ENCODE assay signal across 21 cellular contexts in genomic region chr22:44572414-44573207, GRCh38.
A peak's percentile ranks its signal among the peaks of the same experiment; 100 is the strongest.
DNase-seq lines count a peak whose midpoint lies in the region; ATAC-seq and TF ChIP-seq lines count a peak whose summit lies in the region.
"Had no signal": no experiment of that assay in that cellular context is flagged by ENCODE, and none has a peak within 500 bp of the region (broad histone marks: within the 10 kb centered on the region; RNA-seq: fewer than 3 reads in every experiment).

No MANE protein-coding gene starts in this region.

- peaks cover 8% of the 10 kb centered on the region for H3K4me1 Mint-ChIP-seq in activated naive CD8-positive, alpha-beta T cell treated with anti-CD3 and anti-CD28 coated beads, Interleukin-2, amount 10 ng/mL, durations not matched to agents 7 days and 5 days
- no peaks in the 10 kb centered on the region for H3K4me1 Mint-ChIP-seq in activated naive CD8-positive, alpha-beta T cell treated with anti-CD3 and anti-CD28 coated beads, Interleukin-2, amount 50 U/mL, for 24 hours
- no peaks in the 10 kb centered on the region for H3K4me1 Mint-ChIP-seq in activated CD8-positive, alpha-beta memory T cell treated with anti-CD3 and anti-CD28 coated beads, Interleukin-2, amount 10 ng/mL, durations not matched to agents 7 days and 5 days
- H3K4me1 Mint-ChIP-seq in neural progenitor cell: peaks cover 14% of the 10 kb centered on the region
- H3K4me1 Mint-ChIP-seq in naive thymus-derived CD8-positive, alpha-beta T cell: peaks cover 0 to 6% (median 0%) of the 10 kb centered on the region in 4 donors
- H3K4me1 Mint-ChIP-seq: activated CD4-positive, alpha-beta T cell treated with anti-CD3 and anti-CD28 coated beads, Interleukin-2, amount 10 ng/mL, durations not matched to agents 7 days and 5 days; WTC11 had no signal

- no peaks in the 10 kb centered on the region for H3K4me1 ChIP-seq in neural progenitor cell

- no peaks in the 10 kb centered on the region for H4K20me1 ChIP-seq in neural progenitor cell (ENCODE audit: low read depth)

- no peak overlapping the region for H2AFZ ChIP-seq in neural progenitor cell (replicated peaks)

- H3K4me2 ChIP-seq in neural progenitor cell: no peak overlapping the region

- H3K36me3 ChIP-seq in neural progenitor cell (no peaks in the 10 kb centered on the region), brain microvascular endothelial cell (replicated peaks) (no peaks in the 10 kb centered on the region)
- H3K36me3 ChIP-seq: right atrium auricular region had no signal

- peak; percentile 17 for DNase-seq in activated naive CD8-positive, alpha-beta T cell treated with anti-CD3 and anti-CD28 coated beads, Interleukin-2, amount 10 ng/mL, durations not matched to agents 7 days and 5 days
- DNase-seq in activated naive CD8-positive, alpha-beta T cell treated with anti-CD3 and anti-CD28 coated beads, Interleukin-2, amount 50 U/mL, for 24 hours: no peak
- peak; percentile 30 for DNase-seq in activated CD8-positive, alpha-beta memory T cell treated with anti-CD3 and anti-CD28 coated beads, Interleukin-2, amount 10 ng/mL, durations not matched to agents 7 days and 5 days
- DNase-seq in neural progenitor cell (ENCODE audit: low spot score): no peak
- peak; percentile 32 for DNase-seq in ureter (ENCODE audit: low spot score)
- no peak for DNase-seq in naive thymus-derived CD8-positive, alpha-beta T cell
- no peak for DNase-seq in brain microvascular endothelial cell
- no peak for DNase-seq in T-helper 9 cell
- DNase-seq: activated CD4-positive, alpha-beta T cell treated with anti-CD3 and anti-CD28 coated beads, Interleukin-2, amount 10 ng/mL, durations not matched to agents 7 days and 5 days; activated gamma-delta T cell treated with Interleukin-2 at 50 U/mL for 16 hours; body of pancreas; NCI-H2029; PC-3; SHP77 treated with DMSO at 0.1 percent for 48 hours; stimulated activated CD4-positive, alpha-beta T cell treated with anti-CD3 and anti-CD28 coated beads, Interleukin-12 subunit alpha, Interleukin-12 subunit beta, amount 100 ng/mL, for 4 hours; stimulated activated CD4-positive, alpha-beta T cell treated with anti-CD3 and anti-CD28 coated beads, Interleukin-4, amount 100 ng/mL, for 1 hour; T1000 had no signal

- H3K9me3 ChIP-seq in neural progenitor cell (ENCODE audit: low read depth): no peaks in the 10 kb centered on the region
- H3K9me3 ChIP-seq: body of pancreas had no signal

- no peak overlapping the region for H3K9ac ChIP-seq in neural progenitor cell

- in situ Hi-C loops in brain microvascular endothelial cell (cut with HindIII; ENCODE audit: low pct_ligation_motif_present, low sequenced_read_pairs): no loop called here

- peaks cover 14% of the 10 kb centered on the region for H3K27me3 Mint-ChIP-seq in activated naive CD8-positive, alpha-beta T cell treated with anti-CD3 and anti-CD28 coated beads, Interleukin-2, amount 10 ng/mL, durations not matched to agents 7 days and 5 days
- H3K27me3 Mint-ChIP-seq in activated naive CD8-positive, alpha-beta T cell treated with anti-CD3 and anti-CD28 coated beads, Interleukin-2, amount 50 U/mL, for 24 hours: peaks cover 13% of the 10 kb centered on the region
- H3K27me3 Mint-ChIP-seq in activated CD8-positive, alpha-beta memory T cell treated with anti-CD3 and anti-CD28 coated beads, Interleukin-2, amount 10 ng/mL, durations not matched to agents 7 days and 5 days: peaks cover 17% of the 10 kb centered on the region
- peaks cover 6% of the 10 kb centered on the region for H3K27me3 Mint-ChIP-seq in neural progenitor cell (ENCODE audit: insufficient read depth, low read depth)
- peaks cover 7 to 28% (median 10%) of the 10 kb centered on the region in 5 donors for H3K27me3 Mint-ChIP-seq in naive thymus-derived CD8-positive, alpha-beta T cell
- H3K27me3 Mint-ChIP-seq: activated CD4-positive, alpha-beta T cell treated with anti-CD3 and anti-CD28 coated beads, Interleukin-2, amount 10 ng/mL, durations not matched to agents 7 days and 5 days had no signal

- no peaks in the 10 kb centered on the region for H3K36me3 Mint-ChIP-seq in activated naive CD8-positive, alpha-beta T cell treated with anti-CD3 and anti-CD28 coated beads, Interleukin-2, amount 10 ng/mL, durations not matched to agents 7 days and 5 days
- no peaks in the 10 kb centered on the region for H3K36me3 Mint-ChIP-seq in activated naive CD8-positive, alpha-beta T cell treated with anti-CD3 and anti-CD28 coated beads, Interleukin-2, amount 50 U/mL, for 24 hours (ENCODE audit: low read depth)
- no peaks in the 10 kb centered on the region for H3K36me3 Mint-ChIP-seq in activated CD8-positive, alpha-beta memory T cell treated with anti-CD3 and anti-CD28 coated beads, Interleukin-2, amount 10 ng/mL, durations not matched to agents 7 days and 5 days
- no peaks in the 10 kb centered on the region for H3K36me3 Mint-ChIP-seq in neural progenitor cell
- H3K36me3 Mint-ChIP-seq in naive thymus-derived CD8-positive, alpha-beta T cell: no peaks in the 10 kb centered on the region
- H3K36me3 Mint-ChIP-seq: stimulated activated effector memory CD8-positive, alpha-beta T cell treated with anti-CD3 and anti-CD28 coated beads, Interleukin-12 subunit alpha, Interleukin-12 subunit beta, amount 100 ng/mL, for 72 hours had no signal

- H3K4me3 ChIP-seq in neural progenitor cell (no peak overlapping the region), brain microvascular endothelial cell (ENCODE audit: low read depth, low read length) (no peak overlapping the region)
- H3K4me3 ChIP-seq: body of pancreas, right atrium auricular region had no signal

- no peak for ATAC-seq in activated naive CD8-positive, alpha-beta T cell treated with anti-CD3 and anti-CD28 coated beads, Interleukin-2, amount 10 ng/mL, durations not matched to agents 7 days and 5 days (ENCODE audit: low read depth)
- no peak for ATAC-seq in activated naive CD8-positive, alpha-beta T cell treated with anti-CD3 and anti-CD28 coated beads, Interleukin-2, amount 50 U/mL, for 24 hours
- no peak for ATAC-seq in activated CD8-positive, alpha-beta memory T cell treated with anti-CD3 and anti-CD28 coated beads, Interleukin-2, amount 10 ng/mL, durations not matched to agents 7 days and 5 days
- ATAC-seq in naive thymus-derived CD8-positive, alpha-beta T cell: no peak
- ATAC-seq: body of pancreas; PC-3; stimulated activated effector memory CD8-positive, alpha-beta T cell treated with anti-CD3 and anti-CD28 coated beads, Interleukin-12 subunit alpha, Interleukin-12 subunit beta, amount 100 ng/mL, for 72 hours; WTC11 had no signal

- no peak overlapping the region for H3K4me3 Mint-ChIP-seq in activated naive CD8-positive, alpha-beta T cell treated with anti-CD3 and anti-CD28 coated beads, Interleukin-2, amount 10 ng/mL, durations not matched to agents 7 days and 5 days
- no peak overlapping the region for H3K4me3 Mint-ChIP-seq in activated naive CD8-positive, alpha-beta T cell treated with anti-CD3 and anti-CD28 coated beads, Interleukin-2, amount 50 U/mL, for 24 hours
- no peak overlapping the region for H3K4me3 Mint-ChIP-seq in activated CD8-positive, alpha-beta memory T cell treated with anti-CD3 and anti-CD28 coated beads, Interleukin-2, amount 10 ng/mL, durations not matched to agents 7 days and 5 days
- no peak overlapping the region for H3K4me3 Mint-ChIP-seq in neural progenitor cell
- H3K4me3 Mint-ChIP-seq in naive thymus-derived CD8-positive, alpha-beta T cell: peak overlapping the region in 1 of 10 donors; percentile 6
- H3K4me3 Mint-ChIP-seq: activated CD4-positive, alpha-beta T cell treated with anti-CD3 and anti-CD28 coated beads, Interleukin-2, amount 10 ng/mL, durations not matched to agents 7 days and 5 days; nephron; stimulated activated effector memory CD8-positive, alpha-beta T cell treated with anti-CD3 and anti-CD28 coated beads, Interleukin-12 subunit alpha, Interleukin-12 subunit beta, amount 100 ng/mL, for 72 hours; WTC11 had no signal

- H3K27ac ChIP-seq in neural progenitor cell (no peak overlapping the region), brain microvascular endothelial cell (no peak overlapping the region)
- H3K27ac ChIP-seq: body of pancreas, right atrium auricular region had no signal

- POLR2A ChIA-PET in activated naive CD8-positive, alpha-beta T cell treated with anti-CD3 and anti-CD28 coated beads, Interleukin-2, amount 10 ng/mL, durations not matched to agents 7 days and 5 days (lab: Charles Lee): no interaction called here
- POLR2A ChIA-PET in naive thymus-derived CD8-positive, alpha-beta T cell (lab: Charles Lee): no interaction called here

- H3K27me3 ChIP-seq in neural progenitor cell: no peaks in the 10 kb centered on the region
- H3K27me3 ChIP-seq in brain microvascular endothelial cell (replicated peaks): peaks cover 10% of the 10 kb centered on the region
- H3K27me3 ChIP-seq: body of pancreas, right atrium auricular region had no signal

- H3K79me2 ChIP-seq in neural progenitor cell (ENCODE audit: low read depth): no peaks in the 10 kb centered on the region

- TF ChIP-seq CTCF in neural progenitor cell (IDR thresholded peaks at IDR 0.05): no peak
- TF ChIP-seq CTCF in brain microvascular endothelial cell (IDR thresholded peaks at IDR 0.05; ENCODE audit: low read depth, low read length, missing control alignments): no peak

- no peaks in the 10 kb centered on the region for H3F3A ChIP-seq in neural progenitor cell (ENCODE audit: low read depth)

- CTCF ChIA-PET in activated CD8-positive, alpha-beta memory T cell treated with anti-CD3 and anti-CD28 coated beads, Interleukin-2, amount 10 ng/mL, durations not matched to agents 7 days and 5 days (lab: Charles Lee): no interaction called here

- no peak overlapping the region for H3K27ac Mint-ChIP-seq in activated naive CD8-positive, alpha-beta T cell treated with anti-CD3 and anti-CD28 coated beads, Interleukin-2, amount 10 ng/mL, durations not matched to agents 7 days and 5 days
- H3K27ac Mint-ChIP-seq in activated naive CD8-positive, alpha-beta T cell treated with anti-CD3 and anti-CD28 coated beads, Interleukin-2, amount 50 U/mL, for 24 hours: no peak overlapping the region
- no peak overlapping the region for H3K27ac Mint-ChIP-seq in activated CD8-positive, alpha-beta memory T cell treated with anti-CD3 and anti-CD28 coated beads, Interleukin-2, amount 10 ng/mL, durations not matched to agents 7 days and 5 days
- H3K27ac Mint-ChIP-seq in neural progenitor cell: peak overlapping the region; percentile 42
- no peak overlapping the region for H3K27ac Mint-ChIP-seq in naive thymus-derived CD8-positive, alpha-beta T cell
- H3K27ac Mint-ChIP-seq: activated CD4-positive, alpha-beta T cell treated with anti-CD3 and anti-CD28 coated beads, Interleukin-2, amount 10 ng/mL, durations not matched to agents 7 days and 5 days; nephron; stimulated activated effector memory CD8-positive, alpha-beta T cell treated with anti-CD3 and anti-CD28 coated beads, Interleukin-12 subunit alpha, Interleukin-12 subunit beta, amount 100 ng/mL, for 72 hours; WTC11 had no signal

- no peaks in the 10 kb centered on the region for H3K9me3 Mint-ChIP-seq in activated naive CD8-positive, alpha-beta T cell treated with anti-CD3 and anti-CD28 coated beads, Interleukin-2, amount 10 ng/mL, durations not matched to agents 7 days and 5 days
- H3K9me3 Mint-ChIP-seq in activated naive CD8-positive, alpha-beta T cell treated with anti-CD3 and anti-CD28 coated beads, Interleukin-2, amount 50 U/mL, for 24 hours: no peaks in the 10 kb centered on the region
- H3K9me3 Mint-ChIP-seq in activated CD8-positive, alpha-beta memory T cell treated with anti-CD3 and anti-CD28 coated beads, Interleukin-2, amount 10 ng/mL, durations not matched to agents 7 days and 5 days (ENCODE audit: low read depth): no peaks in the 10 kb centered on the region
- peaks cover 13% of the 10 kb centered on the region for H3K9me3 Mint-ChIP-seq in neural progenitor cell
- H3K9me3 Mint-ChIP-seq in naive thymus-derived CD8-positive, alpha-beta T cell: no peaks in the 10 kb centered on the region
- H3K9me3 Mint-ChIP-seq: activated CD4-positive, alpha-beta T cell treated with anti-CD3 and anti-CD28 coated beads, Interleukin-2, amount 10 ng/mL, durations not matched to agents 7 days and 5 days; stimulated activated effector memory CD8-positive, alpha-beta T cell treated with anti-CD3 and anti-CD28 coated beads, Interleukin-12 subunit alpha, Interleukin-12 subunit beta, amount 100 ng/mL, for 72 hours had no signal

Comparison
In these comparisons a context has a peak if more than half of its experiments do, and no peak if none do; other contexts are left out.
1. DNase-seq: peak in activated naive CD8-positive, alpha-beta T cell treated with anti-CD3 and anti-CD28 coated beads, Interleukin-2, amount 10 ng/mL, durations not matched to agents 7 days and 5 days (single experiment), activated CD8-positive, alpha-beta memory T cell treated with anti-CD3 and anti-CD28 coated beads, Interleukin-2, amount 10 ng/mL, durations not matched to agents 7 days and 5 days (single experiment) and ureter (single experiment); none in activated naive CD8-positive, alpha-beta T cell treated with anti-CD3 and anti-CD28 coated beads, Interleukin-2, amount 50 U/mL, for 24 hours (single experiment), neural progenitor cell (single experiment), naive thymus-derived CD8-positive, alpha-beta T cell (0 of 10), brain microvascular endothelial cell (single experiment) and T-helper 9 cell (single experiment).